ENCODE assay signal across 20 cellular contexts in the genomic region with DNA sequence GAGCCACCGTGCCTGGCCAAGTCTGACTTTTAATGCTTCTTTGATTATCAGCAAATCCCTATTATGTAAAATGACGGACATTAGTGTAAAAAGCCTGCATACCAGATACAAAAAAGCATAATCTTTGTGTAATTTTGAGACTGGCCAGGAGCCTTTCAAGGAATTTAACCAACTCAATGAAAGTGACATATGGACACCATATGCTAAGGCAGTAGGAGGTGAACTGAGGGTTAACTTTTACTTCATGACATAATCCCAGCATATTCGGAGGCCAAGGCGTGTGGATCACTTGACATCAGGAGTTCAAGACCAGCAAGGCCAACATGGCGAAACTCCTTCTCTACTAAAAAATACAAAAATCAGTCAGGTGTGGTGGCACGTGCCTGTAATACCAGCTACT.
"Had no signal": no experiment of that assay in that cellular context is flagged by ENCODE, and none has a peak within 500 bp of the region (broad histone marks: within the 10 kb centered on the region; RNA-seq: fewer than 3 reads in every experiment).

No MANE protein-coding gene starts in this region.

- ATAC-seq: activated T-cell treated with anti-CD3 and anti-CD28 coated beads, Interleukin-2, amount 50 U/mL, for 72 hours; right cardiac atrium; T-helper 17 cell had no signal

- DNase-seq: activated CD4-positive, alpha-beta T cell treated with anti-CD3 and anti-CD28 coated beads, Interleukin-2, amount 10 ng/mL, durations not matched to agents 7 days and 5 days; activated CD4-positive, CD25-positive, alpha-beta regulatory T cell; activated CD8-positive, alpha-beta memory T cell treated with anti-CD3 and anti-CD28 coated beads, Interleukin-2, amount 50 U/mL, for 48 hours; activated gamma-delta T cell treated with Interleukin-2 at 50 U/mL for 16 hours; activated naive CD8-positive, alpha-beta T cell treated with anti-CD3 and anti-CD28 coated beads for 36 hours; activated T-cell treated with anti-CD3 and anti-CD28 coated beads, Interleukin-2, amount 50 U/mL, for 72 hours; central memory CD4-positive, alpha-beta T cell; effector memory CD4-positive, alpha-beta T cell; nephron progenitor cell; right cardiac atrium; stimulated activated CD4-positive, alpha-beta T cell treated with anti-CD3 and anti-CD28 coated beads, Interleukin-15, amount 100 ng/mL, for 24 hours; stimulated activated CD4-positive, alpha-beta T cell treated with anti-CD3 and anti-CD28 coated beads, Interleukin-4, amount 100 ng/mL, for 24 hours; stimulated activated naive CD4-positive, alpha-beta T cell; substantia nigra; T-helper 17 cell had no signal

- H3K27ac Mint-ChIP-seq: activated CD4-positive, alpha-beta T cell treated with anti-CD3 and anti-CD28 coated beads, Interleukin-2, amount 10 ng/mL, durations not matched to agents 7 days and 5 days; activated naive CD8-positive, alpha-beta T cell treated with anti-CD3 and anti-CD28 coated beads for 36 hours; activated T-cell treated with anti-CD3 and anti-CD28 coated beads, Interleukin-2, amount 50 U/mL, for 72 hours; nephron progenitor cell; T-helper 17 cell had no signal

- H3K4me3 Mint-ChIP-seq: activated CD4-positive, alpha-beta T cell treated with anti-CD3 and anti-CD28 coated beads, Interleukin-2, amount 10 ng/mL, durations not matched to agents 7 days and 5 days; activated naive CD8-positive, alpha-beta T cell treated with anti-CD3 and anti-CD28 coated beads for 36 hours; activated T-cell treated with anti-CD3 and anti-CD28 coated beads, Interleukin-2, amount 50 U/mL, for 72 hours; brain; nephron progenitor cell; T-helper 17 cell had no signal

- H3K9me3 Mint-ChIP-seq: brain had no signal

- H3K4me3 ChIP-seq: prostate gland, skin epidermis, tibial nerve, vagina had no signal

- H3K27me3 Mint-ChIP-seq: activated CD4-positive, alpha-beta T cell treated with anti-CD3 and anti-CD28 coated beads, Interleukin-2, amount 10 ng/mL, durations not matched to agents 7 days and 5 days; activated naive CD8-positive, alpha-beta T cell treated with anti-CD3 and anti-CD28 coated beads for 36 hours; brain; T-helper 17 cell had no signal
